2 cellular contexts compared by ENCODE assay signal in genomic region chr17:10631048-10631700, GRCh38.
TF ChIP-seq lines count a peak whose summit lies in the region.

No MANE protein-coding gene starts in this region.

TF ChIP-seq in HCT116, 20 proteins besides CTCF, POLR2A, EP300 and RAD21 (continued from another document):
- TF ChIP-seq ZNF274 (IDR thresholded peaks at IDR 0.05; ENCODE audit: low read depth, low read length) = no peak

TF ChIP-seq in WTC11, 78 proteins besides CTCF, POLR2A, EP300 and RAD21 (continued from another document):
- TF ChIP-seq E2F1 (CRISPR knock-in tag; IDR thresholded peaks at IDR 0.05) = no peak
- TF ChIP-seq E2F4 (CRISPR knock-in tag; IDR thresholded peaks at IDR 0.05; ENCODE audit: borderline replicate concordance, low read depth) = no peak
- TF ChIP-seq IRF2 (CRISPR knock-in tag; IDR thresholded peaks at IDR 0.05; ENCODE audit: borderline replicate concordance, low read depth) = no peak
